In genomic region chrX:100659431-100660137, GRCh38 we compare ENCODE assay signal across 21 cellular contexts. TPM values are rescaled to one million over a fixed set of nuclear protein-coding genes. Genes with fewer than 3 reads are reported as not detected.
A peak's percentile ranks its signal among the peaks of the same experiment; 100 is the strongest.
DNase-seq lines count a peak whose midpoint lies in the region; ATAC-seq and TF ChIP-seq lines count a peak whose summit lies in the region.
"Had no signal": no experiment of that assay in that cellular context is flagged by ENCODE, and none has a peak within 500 bp of the region (broad histone marks: within the 10 kb centered on the region; RNA-seq: fewer than 3 reads in every experiment).

No MANE protein-coding gene starts in this region.

- no peaks in the 10 kb centered on the region; the same call in 1 of the 2 replicates for H3K27me3 Mint-ChIP-seq in HFFc6 (ENCODE audit: insufficient read depth)
- no peaks in the 10 kb centered on the region for H3K27me3 Mint-ChIP-seq in WTC11 (ENCODE audit: low read depth)

- TF ChIP-seq POLR2A in prostate gland (IDR thresholded peaks at IDR 0.05) = no peak

- H3K4me1 Mint-ChIP-seq in HFFc6 (ENCODE audit: low read depth) (peaks cover 19% of the 10 kb centered on the region), WTC11 (peaks cover 4% of the 10 kb centered on the region; the same call in 1 of the 2 replicates)
- H3K4me1 Mint-ChIP-seq: neural progenitor cell had no signal

- intact Hi-C loops in prostate gland (cut with DNase I) (no loop called here), PC-9 (cut with micrococcal nuclease; ENCODE audit: unreplicated experiment) (loop anchor here (5.0 kb wide), 1 partner anchor 42 kb away; no protein-coding TSS in a partner anchor)

- BruUV-seq in PC-9 (replicated peaks; lab: Mats Ljungman, UMichigan) = no TSS peak

- TF ChIP-seq CTCF in HFFc6 (IDR thresholded peaks at IDR 0.05) = no peak
- TF ChIP-seq CTCF in prostate gland (IDR thresholded peaks at IDR 0.05) = no peak
- TF ChIP-seq CTCF in WTC11 (IDR thresholded peaks at IDR 0.05) = no peak
- no peak for TF ChIP-seq CTCF in PC-9 (conservative IDR thresholded peaks at IDR 0.05)

- no peak overlapping the region for H2AFZ ChIP-seq in PC-9
- H2AFZ ChIP-seq: neural progenitor cell had no signal

- H3K9me3 Mint-ChIP-seq in HFFc6 (no peaks in the 10 kb centered on the region), WTC11 (no peaks in the 10 kb centered on the region)
- H3K9me3 Mint-ChIP-seq: neural progenitor cell; T-helper 1 cell treated with Interleukin-12 subunit alpha and Interleukin-12 subunit beta and Interleukin-4 antibody, amounts not matched to agents 30 μg/mL and 1 μg/mL, for 36 hours had no signal

- 0 out of 2 replicates have a peak overlapping the region, but pooled peaks have one; percentile 25 for H3K27ac Mint-ChIP-seq in HFFc6
- no peak overlapping the region for H3K27ac Mint-ChIP-seq in WTC11
- H3K27ac Mint-ChIP-seq: neural progenitor cell; T-helper 1 cell treated with Interleukin-12 subunit alpha and Interleukin-12 subunit beta and Interleukin-4 antibody, amounts not matched to agents 30 μg/mL and 1 μg/mL, for 36 hours had no signal

- H3K4me3 Mint-ChIP-seq in HFFc6 = no peak overlapping the region
- H3K4me3 Mint-ChIP-seq in WTC11 = no peak overlapping the region
- H3K4me3 Mint-ChIP-seq: neural progenitor cell; T-helper 1 cell treated with Interleukin-12 subunit alpha and Interleukin-12 subunit beta and Interleukin-4 antibody, amounts not matched to agents 30 μg/mL and 1 μg/mL, for 36 hours had no signal

- CTCF ChIA-PET in WTC11 (lab: Charles Lee) (interaction anchor here (0.7 to 1.0 kb wide), 3 partner anchors 11 to 62 kb away, joined by 3 to 5 read pairs (median 4); no protein-coding TSS in a partner anchor), PC-9 (lab: Charles Lee) (interaction anchor here (0.6 kb wide), 2 partner anchors 164 to 213 kb away, joined by 3 to 5 read pairs; no protein-coding TSS in a partner anchor)

- no peaks in the 10 kb centered on the region for H3K9me3 ChIP-seq in prostate gland
- H3K9me3 ChIP-seq in PC-9 (ENCODE audit: insufficient read depth, low read depth) = no peaks in the 10 kb centered on the region
- H3K9me3 ChIP-seq: BE2C, thoracic aorta had no signal

- no peaks in the 10 kb centered on the region for H4K20me1 ChIP-seq in PC-9 (ENCODE audit: insufficient read depth)

- H3F3A ChIP-seq in PC-9 (ENCODE audit: insufficient read depth, low read depth) = no peaks in the 10 kb centered on the region

- DNase-seq in HFFc6 (no peak), NCI-H69 (lab: John Stamatoyannopoulos, UW) (peak; percentile 82), fibroblast of peridontal ligament (ENCODE audit: extremely low read depth) (peak; percentile 25), prostate gland (ENCODE audit: low spot score) (no peak), WTC11 (ENCODE audit: low spot score) (no peak), PC-9 (no peak)
- DNase-seq: activated CD4-positive, CD25-positive, alpha-beta regulatory T cell treated with anti-CD3 and anti-CD28 coated beads, Interleukin-2, amount 50 U/mL, for 72 hours; activated effector memory CD4-positive, alpha-beta T cell treated with anti-CD3 and anti-CD28 coated beads, Interleukin-2, amount 50 U/mL, for 16 hours; aorta; BE2C; DMS79 treated with DMSO at 0.1 percent for 48 hours; erythroblast; H7; NCI-H2081 treated with DMSO at 0.1 percent for 48 hours; NK-92 treated with Interleukin-12 subunit alpha and Interleukin-12 subunit beta, amount 100 ng/mL, for 24 hours; stimulated activated CD4-positive, alpha-beta T cell treated with anti-CD3 and anti-CD28 coated beads, Interleukin-4, amount 100 ng/mL, for 24 hours had no signal

- H3K36me3 ChIP-seq in prostate gland (no peaks in the 10 kb centered on the region), PC-9 (ENCODE audit: low read depth) (no peaks in the 10 kb centered on the region)
- H3K36me3 ChIP-seq: BE2C, neural progenitor cell, thoracic aorta had no signal

- H3K27ac ChIP-seq in prostate gland (peak overlapping the region; percentile 45 to 74), PC-9 (no peak overlapping the region)
- H3K27ac ChIP-seq: coronary artery, neural progenitor cell, thoracic aorta had no signal

- WGBS in prostate gland = 41% methylated on average over 4 of the region's 4 CpGs

- H3K27me3 ChIP-seq in prostate gland (replicated peaks; ENCODE audit: insufficient read depth) = no peaks in the 10 kb centered on the region
- H3K27me3 ChIP-seq in PC-9 (ENCODE audit: insufficient read depth, low read depth) = no peaks in the 10 kb centered on the region
- H3K27me3 ChIP-seq: BE2C, neural progenitor cell had no signal

- no peak for ATAC-seq in WTC11
- ATAC-seq in HG03039 (IDR thresholded peaks at IDR 0.05; ENCODE audit: unreplicated experiment) = no peak

- no peak overlapping the region for H3K4me2 ChIP-seq in PC-9
- H3K4me2 ChIP-seq: neural progenitor cell had no signal

- POLR2A ChIA-PET in WTC11 (lab: Charles Lee) = no interaction called here
- POLR2A ChIA-PET in PC-9 (lab: Charles Lee; ENCODE audit: unreplicated experiment) = no interaction called here

- H3K9me2 ChIP-seq in PC-9 (ENCODE audit: insufficient read depth) = no peaks in the 10 kb centered on the region

- H3K36me3 Mint-ChIP-seq in HFFc6 (ENCODE audit: low read depth) = peaks cover 5% of the 10 kb centered on the region
- H3K36me3 Mint-ChIP-seq in WTC11 = no peaks in the 10 kb centered on the region
- H3K36me3 Mint-ChIP-seq: neural progenitor cell had no signal

- H3K4me3 ChIP-seq in prostate gland = no peak overlapping the region
- H3K4me3 ChIP-seq in PC-9 = no peak overlapping the region
- H3K4me3 ChIP-seq: coronary artery, neural progenitor cell, thoracic aorta had no signal

- H3K4me1 ChIP-seq in prostate gland (replicated peaks) (no peaks in the 10 kb centered on the region), PC-9 (replicated peaks; ENCODE audit: insufficient read depth) (peaks cover 14% of the 10 kb centered on the region; the same call in 1 of the 2 replicates)
- H3K4me1 ChIP-seq: BE2C, neural progenitor cell had no signal

- H3K79me2 ChIP-seq in PC-9 (ENCODE audit: low read depth) = 0 out of 2 replicates have a peak, but pooled peaks cover 6% of the 10 kb centered on the region

TF ChIP-seq in WTC11, 78 proteins besides CTCF, POLR2A, EP300 and RAD21 (continues in another document):
- TF ChIP-seq MAX (CRISPR knock-in tag; IDR thresholded peaks at IDR 0.05) = no peak
- TF ChIP-seq SOX15 (CRISPR knock-in tag; IDR thresholded peaks at IDR 0.05) = no peak
- no peak for TF ChIP-seq TCF7 (CRISPR knock-in tag; IDR thresholded peaks at IDR 0.05; ENCODE audit: low read depth)
- no peak for TF ChIP-seq EMX1 (CRISPR knock-in tag; IDR thresholded peaks at IDR 0.05)
- TF ChIP-seq JAZF1 (CRISPR knock-in tag; IDR thresholded peaks at IDR 0.05) = no peak
- TF ChIP-seq IRF1 (CRISPR knock-in tag; IDR thresholded peaks at IDR 0.05) = no peak
- TF ChIP-seq GTF2I (CRISPR knock-in tag; conservative IDR thresholded peaks at IDR 0.05) = no peak
- TF ChIP-seq PRDM15 (CRISPR knock-in tag; IDR thresholded peaks at IDR 0.05) = no peak
- TF ChIP-seq HMGA2 (CRISPR knock-in tag; IDR thresholded peaks at IDR 0.05) = no peak
- TF ChIP-seq RELA (CRISPR knock-in tag; IDR thresholded peaks at IDR 0.05; ENCODE audit: borderline replicate concordance) = no peak
- no peak for TF ChIP-seq MYBL2 (CRISPR knock-in tag; IDR thresholded peaks at IDR 0.05)
- no peak for TF ChIP-seq NR1H2 (CRISPR knock-in tag; IDR thresholded peaks at IDR 0.05)
- TF ChIP-seq NFE2L1 (CRISPR knock-in tag; IDR thresholded peaks at IDR 0.05) = no peak
- TF ChIP-seq GABPB1 (CRISPR knock-in tag; IDR thresholded peaks at IDR 0.05) = no peak

RNA-seq across cellular contexts. Expression of gene SRPX2, which starts 15.6 kb away (rescaled TPM):
- 10 to 100 TPM; 16.8 to 32.0 (median 23.7) TPM for total RNA-seq in HFFc6 (2021; fragmentation: NEBNext Ultra II Directional; extraction: Animal tissue kit (Norgen Biotek cat#: 25700))
- 1 to 10 TPM; 4.8 to 5.1 TPM for total RNA-seq in prostate gland
- 0.24 to 0.62 TPM (median 0.34 TPM) in 3 replicates for total RNA-seq in WTC11 (2021)
- 65.9 and 77.8 TPM in 2 replicates for total RNA-seq in PC-9 (2021)

RNA-seq across cellular contexts. Expression of gene TSPAN6, which starts 23.0 kb away (rescaled TPM):
- total RNA-seq in HFFc6 (2021; fragmentation: NEBNext Ultra II Directional; extraction: Animal tissue kit (Norgen Biotek cat#: 25700)) = 10 to 100 TPM; 14.5 to 20.7 (median 18.3) TPM
- total RNA-seq in prostate gland (10 to 100 TPM; 26.1 to 34.9 TPM), WTC11 (2021) (47.0 to 50.5 TPM (median 49.8 TPM) in 3 replicates), PC-9 (2021) (49.6 and 52.2 TPM in 2 replicates)

Comparison
In these comparisons a context has a peak if more than half of its experiments do, and no peak if none do; other contexts are left out.
1. DNase-seq: peak in NCI-H69 (single experiment) and fibroblast of peridontal ligament (single experiment); none in HFFc6 (single experiment), prostate gland (single experiment), WTC11 (single experiment) and PC-9 (0 of 2).